In genomic region chr17:50943575-50943933, GRCh38 we compare ENCODE assay signal across 10 cellular contexts.
DNase-seq lines count a peak whose midpoint lies in the region.
"Had no signal": no experiment of that assay in that cellular context is flagged by ENCODE, and none has a peak within 500 bp of the region (broad histone marks: within the 10 kb centered on the region; RNA-seq: fewer than 3 reads in every experiment).

No MANE protein-coding gene starts in this region.

- DNase-seq in NCI-H2107 treated with DMSO at 0.1 percent for 48 hours (lab: John Stamatoyannopoulos, UW; ENCODE audit: unreplicated experiment) (peak; percentile 39), NCI-H2107 (lab: John Stamatoyannopoulos, UW) (no peak), substantia nigra (lab: John Stamatoyannopoulos, UW) (peak in 3 of 49 donors; percentile 19 to 56 (median 29)), GOT3 (lab: John Stamatoyannopoulos, UW) (no peak), NCI-H1105 (lab: John Stamatoyannopoulos, UW) (no peak), Kasumi-1 (lab: John Stamatoyannopoulos, UW) (no peak)
- peak; percentile 67 for DNase-seq in activated CD8-positive, alpha-beta memory T cell treated with anti-CD3 and anti-CD28 coated beads, Interleukin-2, amount 50 U/mL, for 48 hours
- DNase-seq: NK-92 treated with Interleukin-12 subunit alpha and Interleukin-12 subunit beta, amount 100 ng/mL, for 24 hours had no signal

- H3K27ac ChIP-seq in layer of hippocampus (ENCODE audit: low read depth, low read length) (peak overlapping the region; percentile 79), substantia nigra (ENCODE audit: low read depth, low read length, poor library complexity, severe bottlenecking) (peak overlapping the region; percentile 98)
- H3K27ac ChIP-seq: neutrophil had no signal

- H3K27me3 ChIP-seq in layer of hippocampus (ENCODE audit: control insufficient read depth, insufficient read depth, low read length), result no peaks in the 10 kb centered on the region

Comparison
In these comparisons a context has a peak if more than half of its experiments do, and no peak if none do; other contexts are left out.
1. DNase-seq: peak in NCI-H2107 treated with DMSO at 0.1 percent for 48 hours (single experiment) and activated CD8-positive, alpha-beta memory T cell treated with anti-CD3 and anti-CD28 coated beads, Interleukin-2, amount 50 U/mL, for 48 hours (single experiment); none in NCI-H2107 (single experiment), GOT3 (single experiment), NCI-H1105 (single experiment) and Kasumi-1 (0 of 2).